11 cellular contexts compared by ENCODE assay signal in genomic region chr9:107636596-107637405, GRCh38.
A peak's percentile ranks its signal among the peaks of the same experiment; 100 is the strongest.
DNase-seq lines count a peak whose midpoint lies in the region; ATAC-seq and TF ChIP-seq lines count a peak whose summit lies in the region.
"Had no signal": no experiment of that assay in that cellular context is flagged by ENCODE, and none has a peak within 500 bp of the region (broad histone marks: within the 10 kb centered on the region; RNA-seq: fewer than 3 reads in every experiment).

No MANE protein-coding gene starts in this region.

- no peaks in the 10 kb centered on the region for H3K4me1 Mint-ChIP-seq in T-helper 2 cell treated with Interferon-gamma antibody and Interleukin-4, amounts not matched to agents 5 μg/mL and 100 μg/mL, for 36 hours (ENCODE audit: low read depth)
- H3K4me1 Mint-ChIP-seq in endothelial cell (ENCODE audit: unreplicated experiment) (peaks cover 43% of the 10 kb centered on the region), nephron (peaks cover 67% of the 10 kb centered on the region), type B pancreatic cell (ENCODE audit: unreplicated experiment) (peaks cover 48% of the 10 kb centered on the region)

- H3K27me3 Mint-ChIP-seq in T-helper 2 cell treated with Interferon-gamma antibody and Interleukin-4, amounts not matched to agents 5 μg/mL and 100 μg/mL, for 36 hours (ENCODE audit: low read depth): peaks cover 43% of the 10 kb centered on the region
- H3K27me3 Mint-ChIP-seq in endothelial cell (ENCODE audit: unreplicated experiment) (peaks cover 6% of the 10 kb centered on the region), nephron (ENCODE audit: low read depth) (peaks cover 23% of the 10 kb centered on the region), type B pancreatic cell (peaks cover 19% of the 10 kb centered on the region)

- H3K27ac Mint-ChIP-seq in T-helper 2 cell treated with Interferon-gamma antibody and Interleukin-4, amounts not matched to agents 5 μg/mL and 100 μg/mL, for 36 hours: no peak overlapping the region
- H3K27ac Mint-ChIP-seq in endothelial cell (ENCODE audit: unreplicated experiment): peak overlapping the region; percentile 91
- peak overlapping the region; percentile 78 to 83 (median 81) for H3K27ac Mint-ChIP-seq in nephron
- H3K27ac Mint-ChIP-seq in type B pancreatic cell: no peak overlapping the region
- H3K27ac Mint-ChIP-seq: activated naive CD4-positive, alpha-beta T cell treated with anti-CD3 and anti-CD28 coated beads, Interleukin-2, amount 50 U/mL, for 24 hours had no signal

- no peak for ATAC-seq in GM18502 (IDR thresholded peaks at IDR 0.05; ENCODE audit: poor library complexity, unreplicated experiment)
- ATAC-seq in stimulated activated naive CD8-positive, alpha-beta T cell treated with anti-CD3 and anti-CD28 coated beads, Interleukin-15, Interleukin-2, amounts not matched to agents 100 U/mL and 50 U/mL, for 24 hours: no peak

- no peaks in the 10 kb centered on the region for H3K9me3 Mint-ChIP-seq in T-helper 2 cell treated with Interferon-gamma antibody and Interleukin-4, amounts not matched to agents 5 μg/mL and 100 μg/mL, for 36 hours
- H3K9me3 Mint-ChIP-seq in endothelial cell (ENCODE audit: unreplicated experiment): no peaks in the 10 kb centered on the region
- H3K9me3 Mint-ChIP-seq in nephron: no peaks in the 10 kb centered on the region
- no peaks in the 10 kb centered on the region for H3K9me3 Mint-ChIP-seq in type B pancreatic cell
- H3K9me3 Mint-ChIP-seq: activated naive CD4-positive, alpha-beta T cell treated with anti-CD3 and anti-CD28 coated beads, Interleukin-2, amount 50 U/mL, for 24 hours had no signal

- DNase-seq in T-helper 2 cell treated with Interferon-gamma antibody and Interleukin-4, amounts not matched to agents 5 μg/mL and 100 μg/mL, for 36 hours (ENCODE audit: low spot score): no peak
- DNase-seq in T-helper 2 cell (no peak), endothelial cell (ENCODE audit: low spot score) (no peak), type B pancreatic cell (ENCODE audit: extremely low spot score, unreplicated experiment) (no peak), SHP77 (lab: John Stamatoyannopoulos, UW) (no peak)
- DNase-seq in stimulated activated naive CD8-positive, alpha-beta T cell treated with anti-CD3 and anti-CD28 coated beads, Interleukin-15, Interleukin-2, amounts not matched to agents 100 U/mL and 50 U/mL, for 24 hours: no peak
- DNase-seq: ACHN, GOT3 had no signal

- H3K36me3 Mint-ChIP-seq in T-helper 2 cell treated with Interferon-gamma antibody and Interleukin-4, amounts not matched to agents 5 μg/mL and 100 μg/mL, for 36 hours (ENCODE audit: low read depth): no peaks in the 10 kb centered on the region
- H3K36me3 Mint-ChIP-seq in endothelial cell (ENCODE audit: low read depth, unreplicated experiment): no peaks in the 10 kb centered on the region
- no peaks in the 10 kb centered on the region for H3K36me3 Mint-ChIP-seq in nephron (ENCODE audit: low read depth)
- no peaks in the 10 kb centered on the region for H3K36me3 Mint-ChIP-seq in type B pancreatic cell

- peak overlapping the region; percentile 27 for H3K4me3 Mint-ChIP-seq in T-helper 2 cell treated with Interferon-gamma antibody and Interleukin-4, amounts not matched to agents 5 μg/mL and 100 μg/mL, for 36 hours
- H3K4me3 Mint-ChIP-seq in endothelial cell (ENCODE audit: unreplicated experiment): no peak overlapping the region
- peak overlapping the region; percentile 72 to 74 (median 73) for H3K4me3 Mint-ChIP-seq in nephron
- H3K4me3 Mint-ChIP-seq in type B pancreatic cell: peak overlapping the region; percentile 62
- H3K4me3 Mint-ChIP-seq: activated naive CD4-positive, alpha-beta T cell treated with anti-CD3 and anti-CD28 coated beads, Interleukin-2, amount 50 U/mL, for 24 hours had no signal

- no peak for TF ChIP-seq CTCF in endothelial cell (IDR thresholded peaks at IDR 0.05; ENCODE audit: unreplicated experiment)
- no peak for TF ChIP-seq CTCF in nephron (IDR thresholded peaks at IDR 0.05; ENCODE audit: unreplicated experiment in 3 of 3)
- no peak for TF ChIP-seq CTCF in type B pancreatic cell (conservative IDR thresholded peaks at IDR 0.05)

Comparison
In these comparisons a context has a peak if more than half of its experiments do, and no peak if none do; other contexts are left out.
1. H3K27ac Mint-ChIP-seq: peak in endothelial cell (single experiment) and nephron (3 of 3); none in T-helper 2 cell treated with Interferon-gamma antibody and Interleukin-4, amounts not matched to agents 5 μg/mL and 100 μg/mL, for 36 hours (single experiment) and type B pancreatic cell (single experiment).